ENCODE assay signal across 8 cellular contexts in genomic region chrX:45850197-45850774, GRCh38.
DNase-seq lines count a peak whose midpoint lies in the region; ATAC-seq and TF ChIP-seq lines count a peak whose summit lies in the region.

No MANE protein-coding gene starts in this region.

- intact Hi-C loops in mammary epithelial cell (cut with micrococcal nuclease), result loop anchor here (2.0 to 5.0 kb wide), 3 partner anchors 337 to 475 kb away; no protein-coding TSS in a partner anchor
- intact Hi-C loops in lower lobe of right lung (cut with DNase I), result no loop called here
- intact Hi-C loops in stomach (cut with DNase I; ENCODE audit: low total_unique reads), result no loop called here

- TF ChIP-seq CTCF in GM06990 (IDR thresholded peaks at IDR 0.05; ENCODE audit: insufficient read depth, low read length, poor library complexity, severe bottlenecking) (no peak), RWPE1 (conservative IDR thresholded peaks at IDR 0.05; ENCODE audit: low read depth) (no peak), mammary epithelial cell (conservative IDR thresholded peaks at IDR 0.05 in 1 of 2, IDR thresholded peaks at IDR 0.05 in 1 of 2; ENCODE audit: extremely low read depth in 1 of 2, insufficient read depth in 1 of 2, low read depth in 1 of 2, low read length in 2 of 2) (no peak), lower lobe of right lung (IDR thresholded peaks at IDR 0.05) (no peak), stomach (IDR thresholded peaks at IDR 0.05) (no peak)

- H3K9me3 ChIP-seq in mammary epithelial cell (replicated peaks; ENCODE audit: insufficient read depth, low read length), result no peaks in the 10 kb centered on the region
- H3K9me3 ChIP-seq in lower lobe of right lung, result no peaks in the 10 kb centered on the region
- no peaks in the 10 kb centered on the region for H3K9me3 ChIP-seq in stomach

- no peak for TF ChIP-seq EP300 in stomach (IDR thresholded peaks at IDR 0.05)

- peaks cover 32% of the 10 kb centered on the region for H3K4me1 ChIP-seq in mammary epithelial cell (ENCODE audit: insufficient read depth, low read length)
- no peaks in the 10 kb centered on the region for H3K4me1 ChIP-seq in lower lobe of right lung
- H3K4me1 ChIP-seq in stomach, result peaks cover 0 to 12% (median 5%) of the 10 kb centered on the region in 4 donors

- no peak for DNase-seq in GM06990 (ENCODE audit: extremely low read depth, insufficient read length)
- DNase-seq in RWPE1 (ENCODE audit: low spot score), result no peak
- DNase-seq in mammary epithelial cell, result peak; percentile 46
- no peak for DNase-seq in lower lobe of right lung
- no peak for DNase-seq in stomach
- DNase-seq in HCEC 1CT, result no peak
- DNase-seq in NCI-H2081 (lab: John Stamatoyannopoulos, UW), result no peak

- TF ChIP-seq POLR2A in stomach (IDR thresholded peaks at IDR 0.05), result no peak

- peaks cover 57% of the 10 kb centered on the region for H3K79me2 ChIP-seq in mammary epithelial cell (ENCODE audit: insufficient read depth, low read length)

- peak overlapping the region; percentile 36 for H3K4me3 ChIP-seq in GM06990 (replicated peaks; ENCODE audit: low read depth, low read length)
- peak overlapping the region; percentile 34 to 78 (median 77) for H3K4me3 ChIP-seq in mammary epithelial cell (replicated peaks in 1 of 3; ENCODE audit: insufficient read depth in 1 of 3, low read depth in 2 of 3, low read length in 3 of 3)
- peak overlapping the region; percentile 59 for H3K4me3 ChIP-seq in lower lobe of right lung
- H3K4me3 ChIP-seq in stomach, result peak overlapping the region; percentile 50 to 79 (median 63)

- WGBS in mammary epithelial cell (ENCODE audit: low coverage, missing lambda C conversion rate), result 33% methylated on average over 18 of the region's 28 CpGs
- whole genome bisulfite sequencing in stomach, 5 donors, result 0 to 44% (median 6%) methylated on average over 21 to 28 of the region's 28 CpGs

- peak; percentile 42 to 53 for ATAC-seq in lower lobe of right lung
- ATAC-seq in GM21526 (IDR thresholded peaks at IDR 0.05; ENCODE audit: low FRiP score, unreplicated experiment), result no peak

- H3K27me3 ChIP-seq in GM06990 (replicated peaks; ENCODE audit: control insufficient read depth, insufficient read depth, low read length) (no peaks in the 10 kb centered on the region; the same call in 1 of the 2 replicates), mammary epithelial cell (ENCODE audit: insufficient read depth, low read length) (no peaks in the 10 kb centered on the region), lower lobe of right lung (ENCODE audit: low read depth) (no peaks in the 10 kb centered on the region), stomach (peaks cover 0 to 19% (median 16%) of the 10 kb centered on the region in 3 donors)

- no peaks in the 10 kb centered on the region for H3K36me3 ChIP-seq in GM06990 (ENCODE audit: control insufficient read depth, insufficient read depth, low read length)
- H3K36me3 ChIP-seq in mammary epithelial cell (ENCODE audit: insufficient read depth, low read length), result peaks cover 5% of the 10 kb centered on the region
- H3K36me3 ChIP-seq in lower lobe of right lung, result no peaks in the 10 kb centered on the region
- H3K36me3 ChIP-seq in stomach, result no peaks in the 10 kb centered on the region

- BruUV-seq in mammary epithelial cell (replicated peaks; lab: Mats Ljungman, UMichigan), result no TSS peak

- peak overlapping the region; percentile 91 for H3K27ac ChIP-seq in RWPE1
- H3K27ac ChIP-seq in mammary epithelial cell (ENCODE audit: insufficient read depth, low read depth, low read length), result peak overlapping the region; percentile 56
- H3K27ac ChIP-seq in lower lobe of right lung, result no peak overlapping the region
- H3K27ac ChIP-seq in stomach, result peak overlapping the region in 3 of 5 donors; percentile 47 to 73 (median 53)

- CTCF ChIA-PET in RWPE1 (lab: Yijun Ruan, JAX), result interaction anchor here (0.7 to 0.8 kb wide), 2 partner anchors 25 to 336 kb away, joined by 3 read pairs; no protein-coding TSS in a partner anchor
- CTCF ChIA-PET in mammary epithelial cell (lab: Charles Lee; ENCODE audit: low non-redundant PET), result no interaction called here

- H2AFZ ChIP-seq in mammary epithelial cell (ENCODE audit: low read depth, low read length), result no peak overlapping the region

- no peaks in the 10 kb centered on the region for H4K20me1 ChIP-seq in mammary epithelial cell (ENCODE audit: insufficient read depth, low read length)

- peak overlapping the region; percentile 89 for H3K9ac ChIP-seq in mammary epithelial cell (ENCODE audit: insufficient read depth, low read length)

- in situ Hi-C loops in mammary epithelial cell (cut with MboI; ENCODE audit: low sequenced_read_pairs in 2 of 2), result no loop called here

- dilution Hi-C loops in mammary epithelial cell (cut with HindIII; ENCODE audit: low sequenced_read_pairs), result no loop called here

- POLR2A ChIA-PET in RWPE1 (lab: Yijun Ruan, JAX; ENCODE audit: low non-redundant PET), result no interaction called here

- no peak overlapping the region for H3K4me2 ChIP-seq in mammary epithelial cell (ENCODE audit: insufficient read depth, low read depth, low read length)
